In genomic region chr10:92690211-92691041, GRCh38 we compare ENCODE assay signal across 1 cellular context.
TF ChIP-seq lines count a peak whose summit lies in the region.

No MANE protein-coding gene starts in this region.

TF ChIP-seq in GM12878, 131 proteins besides CTCF, POLR2A, EP300 and RAD21 (continued from another document):
- no peak for TF ChIP-seq ZZZ3 (IDR thresholded peaks at IDR 0.05; ENCODE audit: control insufficient read depth, insufficient read length, low read depth)
- no peak for TF ChIP-seq BMI1 (IDR thresholded peaks at IDR 0.05; ENCODE audit: borderline replicate concordance)
- no peak for TF ChIP-seq BCL11A (IDR thresholded peaks at IDR 0.05; ENCODE audit: low read depth, low read length)
- no peak for TF ChIP-seq NFYA (IDR thresholded peaks at IDR 0.05; ENCODE audit: borderline replicate concordance, low read depth, low read length)
- TF ChIP-seq ZBTB11 (CRISPR knock-in tag; IDR thresholded peaks at IDR 0.05), result no peak
- no peak for TF ChIP-seq GABPA (IDR thresholded peaks at IDR 0.05; ENCODE audit: low read depth)
- TF ChIP-seq, protein P1, sequence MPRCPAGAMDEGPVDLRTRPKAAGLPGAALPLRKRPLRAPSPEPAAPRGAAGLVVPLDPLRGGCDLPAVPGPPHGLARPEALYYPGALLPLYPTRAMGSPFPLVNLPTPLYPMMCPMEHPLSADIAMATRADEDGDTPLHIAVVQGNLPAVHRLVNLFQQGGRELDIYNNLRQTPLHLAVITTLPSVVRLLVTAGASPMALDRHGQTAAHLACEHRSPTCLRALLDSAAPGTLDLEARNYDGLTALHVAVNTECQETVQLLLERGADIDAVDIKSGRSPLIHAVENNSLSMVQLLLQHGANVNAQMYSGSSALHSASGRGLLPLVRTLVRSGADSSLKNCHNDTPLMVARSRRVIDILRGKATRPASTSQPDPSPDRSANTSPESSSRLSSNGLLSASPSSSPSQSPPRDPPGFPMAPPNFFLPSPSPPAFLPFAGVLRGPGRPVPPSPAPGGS (IDR thresholded peaks at IDR 0.05; ENCODE audit: borderline replicate concordance, insufficient read depth, low read depth, low read length, poor library complexity, severe bottlenecking), result no peak
- TF ChIP-seq SP1 (IDR thresholded peaks at IDR 0.05; ENCODE audit: low read depth, low read length), result no peak
- TF ChIP-seq IRF3 (IDR thresholded peaks at IDR 0.05), result no peak
- peak; percentile 18; the same call in 1 of the 2 replicates for TF ChIP-seq FOXM1 (IDR thresholded peaks at IDR 0.05; ENCODE audit: low read depth, low read length)
- no peak for TF ChIP-seq GATAD2B (conservative IDR thresholded peaks at IDR 0.05; ENCODE audit: low read depth)
- no peak for TF ChIP-seq STAT3 (IDR thresholded peaks at IDR 0.05; ENCODE audit: low read depth, low read length)
- peak; percentile 11; the same call in 1 of the 2 replicates for TF ChIP-seq NFIC (IDR thresholded peaks at IDR 0.05; ENCODE audit: low read depth, low read length)
- no peak for TF ChIP-seq MYB (IDR thresholded peaks at IDR 0.05; ENCODE audit: borderline replicate concordance, low read depth, low read length)
- TF ChIP-seq EZH2 (IDR thresholded peaks at IDR 0.05; ENCODE audit: borderline replicate concordance, control insufficient read depth, low read depth, low read length), result 0 out of 2 replicates have a peak, but pooled peaks have one; percentile 59
